Comparison of ENCODE assay signal across 12 cellular contexts in genomic region chr18:2706903-2707302, GRCh38. TPM values are rescaled to one million over a fixed set of nuclear protein-coding genes. Genes with fewer than 3 reads are reported as not detected.
DNase-seq lines count a peak whose midpoint lies in the region; ATAC-seq, FAIRE-seq and TF ChIP-seq lines count a peak whose summit lies in the region.
"Had no signal": no experiment of that assay in that cellular context is flagged by ENCODE, and none has a peak within 500 bp of the region (broad histone marks: within the 10 kb centered on the region; RNA-seq: fewer than 3 reads in every experiment).

No MANE protein-coding gene starts in this region.

- H3K9me3 Mint-ChIP-seq in CD4-positive, CD25-positive, alpha-beta regulatory T cell = no peaks in the 10 kb centered on the region

- intact Hi-C loops in testis (cut with DNase I; ENCODE audit: low total_unique reads) = no loop called here

- H3K27me3 ChIP-seq in CD4-positive, CD25-positive, alpha-beta regulatory T cell (ENCODE audit: control insufficient read depth, insufficient read depth, low read length) = no peaks in the 10 kb centered on the region
- H3K27me3 ChIP-seq in testis = no peaks in the 10 kb centered on the region

- no peak for DNase-seq in CD4-positive, CD25-positive, alpha-beta regulatory T cell
- DNase-seq in GM19239 (ENCODE audit: insufficient read length, low spot score) (no peak), T-helper 17 cell (no peak), epithelial cell of prostate (ENCODE audit: low read depth, low spot score) (no peak), NCI-H1694 (lab: John Stamatoyannopoulos, UW) (no peak), NCI-H345 (lab: John Stamatoyannopoulos, UW) (no peak), testis (no peak), cerebellar nuclear complex (lab: John Stamatoyannopoulos, UW) (no peak)
- DNase-seq: effector memory CD4-positive, alpha-beta T cell; NCI-H2171; RPMI8226 had no signal

- peaks cover 36 to 49% (median 39%) of the 10 kb centered on the region in 4 donors for H3K4me1 Mint-ChIP-seq in CD4-positive, CD25-positive, alpha-beta regulatory T cell
- H3K4me1 Mint-ChIP-seq in T-helper 17 cell = peaks cover 36% of the 10 kb centered on the region

- no peaks in the 10 kb centered on the region for H3K9me3 ChIP-seq in CD4-positive, CD25-positive, alpha-beta regulatory T cell (ENCODE audit: control insufficient read depth in 2 of 2, low read length in 2 of 2)
- H3K9me3 ChIP-seq in T-helper 17 cell (ENCODE audit: control insufficient read depth, low read length, poor library complexity, severe bottlenecking) (no peaks in the 10 kb centered on the region), testis (no peaks in the 10 kb centered on the region)

- no peak for TF ChIP-seq POLR2A in testis (IDR thresholded peaks at IDR 0.05)

- no peaks in the 10 kb centered on the region for H3K4me1 ChIP-seq in CD4-positive, CD25-positive, alpha-beta regulatory T cell (ENCODE audit: control insufficient read depth, insufficient read depth, low read length, poor library complexity, severe bottlenecking)
- H3K4me1 ChIP-seq in testis = no peaks in the 10 kb centered on the region

- peak overlapping the region in 2 of 3 donors; percentile 18 to 48 for H3K27ac Mint-ChIP-seq in CD4-positive, CD25-positive, alpha-beta regulatory T cell
- peak overlapping the region; percentile 89 for H3K27ac Mint-ChIP-seq in T-helper 17 cell

- peak; percentile 53 for FAIRE-seq in GM19239 (lab: Jason Lieb, UNC)

- peaks cover 65% of the 10 kb centered on the region for H3K36me3 Mint-ChIP-seq in CD4-positive, CD25-positive, alpha-beta regulatory T cell
- H3K36me3 Mint-ChIP-seq in T-helper 17 cell (ENCODE audit: low read depth) = peaks cover 25% of the 10 kb centered on the region

- 88 to 89% methylated on average over 6 of the region's 6 CpGs for WGBS in testis, 2 donors

- H3K36me3 ChIP-seq in CD4-positive, CD25-positive, alpha-beta regulatory T cell (ENCODE audit: control insufficient read depth, insufficient read depth, low read length) = peaks cover 96% of the 10 kb centered on the region
- no peaks in the 10 kb centered on the region for H3K36me3 ChIP-seq in testis (ENCODE audit: low read depth, missing control alignments)

- no peaks in the 10 kb centered on the region for H3K27me3 Mint-ChIP-seq in CD4-positive, CD25-positive, alpha-beta regulatory T cell
- no peaks in the 10 kb centered on the region for H3K27me3 Mint-ChIP-seq in T-helper 17 cell

- ATAC-seq in CD4-positive, CD25-positive, alpha-beta regulatory T cell (ENCODE audit: low read depth in 2 of 2) = no peak
- ATAC-seq in T-helper 17 cell = no peak
- ATAC-seq: HCT116 had no signal

- no peak overlapping the region for H3K27ac ChIP-seq in CD4-positive, CD25-positive, alpha-beta regulatory T cell (ENCODE audit: insufficient read depth, low read length, poor library complexity, severe bottlenecking)
- H3K27ac ChIP-seq in epithelial cell of prostate (peak overlapping the region; percentile 48), testis (no peak overlapping the region)

- peak overlapping the region in 1 of 4 donors; percentile 6 for H3K4me3 Mint-ChIP-seq in CD4-positive, CD25-positive, alpha-beta regulatory T cell
- H3K4me3 Mint-ChIP-seq in T-helper 17 cell = peak overlapping the region; percentile 25

- TF ChIP-seq CTCF in testis (IDR thresholded peaks at IDR 0.05) = no peak

- H3K4me3 ChIP-seq in CD4-positive, CD25-positive, alpha-beta regulatory T cell (ENCODE audit: low read depth, low read length) = no peak overlapping the region
- no peak overlapping the region for H3K4me3 ChIP-seq in testis

RNA-seq across cellular contexts. Expression of gene SMCHD1, which starts 51.4 kb away (rescaled TPM):
- total RNA-seq in CD4-positive, CD25-positive, alpha-beta regulatory T cell = 671 TPM
- polyA plus RNA-seq in CD4-positive, CD25-positive, alpha-beta regulatory T cell = 10 to 100 TPM; 59.1 to 78.8 (median 65.5) TPM
- total RNA-seq in T-helper 17 cell (100 to 1,000 TPM; 288 to 316 TPM), testis (100 to 1,000 TPM in 1 of 2 donors, 10 to 100 TPM in 1; 87.2 to 111 TPM)
- polyA plus RNA-seq in testis (ENCODE audit: insufficient read depth, low read depth, low replicate concordance) = 46.6 TPM
